ENCODE assay signal across 8 cellular contexts in the genomic region with DNA sequence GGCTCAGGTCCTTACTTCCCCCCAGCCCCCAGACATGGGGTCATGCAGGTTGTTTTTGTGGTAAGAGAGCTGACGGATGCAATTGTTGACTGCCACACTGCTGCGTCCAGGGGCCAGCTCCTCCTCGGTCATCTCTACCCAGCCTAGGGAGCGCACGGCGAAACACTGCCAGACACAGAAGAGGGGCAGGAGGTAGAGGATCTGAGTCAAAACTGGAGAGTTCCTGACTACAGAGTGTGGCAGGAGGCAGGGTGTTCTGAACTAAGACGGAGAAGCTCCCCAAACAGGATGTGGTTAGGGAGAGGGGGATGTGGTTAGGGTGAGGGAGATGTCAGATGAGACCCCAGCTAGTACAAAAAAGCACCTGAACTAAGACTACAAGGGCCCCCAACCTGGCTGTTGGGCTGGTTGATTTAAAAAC. TPM values are rescaled to one million over a fixed set of nuclear protein-coding genes. Genes with fewer than 3 reads are reported as not detected.
DNase-seq lines count a peak whose midpoint lies in the region; ATAC-seq lines count a peak whose summit lies in the region.

No MANE protein-coding gene starts in this region.

- ATAC-seq in GM21576 (IDR thresholded peaks at IDR 0.05; ENCODE audit: unreplicated experiment) = peak; percentile 95

- DNase-seq in Daoy (ENCODE audit: low read depth) (peak; percentile 23), Kasumi-1 (lab: John Stamatoyannopoulos, UW) (peak; percentile 51 to 63), HT-29 (ENCODE audit: low spot score) (no peak), OCI-M2 (lab: John Stamatoyannopoulos, UW; ENCODE audit: unreplicated experiment) (no peak), NCI-H226 (no peak)
- peak; percentile 58 for DNase-seq in activated T-cell treated with anti-CD3 and anti-CD28 coated beads, Interleukin-2, amount 50 U/mL, for 1 hour
- peak; percentile 56 to 62 for DNase-seq in stimulated activated CD4-positive, alpha-beta T cell treated with anti-CD3 and anti-CD28 coated beads, Interleukin-15, amount 100 ng/mL, for 48 hours (ENCODE audit: low read depth in 2 of 2)

RNA-seq across cellular contexts. Expression of a gene that starts 12.3 kb away (rescaled TPM):
- 7.5 and 10.9 TPM in 2 replicates for total RNA-seq in Daoy (2014; rRNA removed; shearing (Covaris generic))
- 3.1 and 4.4 TPM in 2 replicates for total RNA-seq in HT-29 (2014; rRNA removed; shearing (Covaris generic))

RNA-seq across cellular contexts. Expression of a gene that starts 16.3 kb away (rescaled TPM):
- 6.2 and 6.7 TPM in 2 replicates for total RNA-seq in Daoy (2014; rRNA removed; shearing (Covaris generic))
- 0.15 and 0.21 TPM in 2 replicates for total RNA-seq in HT-29 (2014; rRNA removed; shearing (Covaris generic))

RNA-seq across cellular contexts. Expression of a gene that starts 38.2 kb away (rescaled TPM):
- total RNA-seq in Daoy (2014; rRNA removed; shearing (Covaris generic)) = 0.06 TPM in 1 of 2 replicates, not detected in the other
- total RNA-seq in HT-29 (2014; rRNA removed; shearing (Covaris generic)) = 0.25 TPM in 1 of 2 replicates, not detected in the other

Comparison
In these comparisons a context has a peak if more than half of its experiments do, and no peak if none do; other contexts are left out.
1. DNase-seq: peak in Daoy (single experiment), Kasumi-1 (2 of 2), activated T-cell treated with anti-CD3 and anti-CD28 coated beads, Interleukin-2, amount 50 U/mL, for 1 hour (single experiment) and stimulated activated CD4-positive, alpha-beta T cell treated with anti-CD3 and anti-CD28 coated beads, Interleukin-15, amount 100 ng/mL, for 48 hours (2 of 2); none in HT-29 (single experiment), OCI-M2 (single experiment) and NCI-H226 (single experiment).